9 cellular contexts compared by ENCODE assay signal in genomic region chr1:214445846-214446614, GRCh38.
A peak's percentile ranks its signal among the peaks of the same experiment; 100 is the strongest.
DNase-seq lines count a peak whose midpoint lies in the region; ATAC-seq, FAIRE-seq and TF ChIP-seq lines count a peak whose summit lies in the region.
"Had no signal": no experiment of that assay in that cellular context is flagged by ENCODE, and none has a peak within 500 bp of the region (broad histone marks: within the 10 kb centered on the region; RNA-seq: fewer than 3 reads in every experiment).

No MANE protein-coding gene starts in this region.

- peaks cover 72% of the 10 kb centered on the region for H3K4me1 Mint-ChIP-seq in activated T-helper 1 cell treated with anti-CD3 and anti-CD28 coated beads, Interleukin-12 subunit alpha, Interleukin-12 subunit beta, Interleukin-2, Interleukin-4 antibody, amounts not matched to agents 30 ng/mL and 10 ng/mL and 1 ng/mL, durations not matched to agents 14 hours and 24 hours and 36 hours (ENCODE audit: low read depth)

- H3K27me3 Mint-ChIP-seq in activated T-helper 1 cell treated with anti-CD3 and anti-CD28 coated beads, Interleukin-12 subunit alpha, Interleukin-12 subunit beta, Interleukin-2, Interleukin-4 antibody, amounts not matched to agents 30 ng/mL and 10 ng/mL and 1 ng/mL, durations not matched to agents 14 hours and 24 hours and 36 hours (ENCODE audit: insufficient read depth) = no peaks in the 10 kb centered on the region

- intact Hi-C loops in activated T-helper 1 cell treated with anti-CD3 and anti-CD28 coated beads, Interleukin-12 subunit alpha, Interleukin-12 subunit beta, Interleukin-2, Interleukin-4 antibody, amounts not matched to agents 30 ng/mL and 10 ng/mL and 1 ng/mL, durations not matched to agents 14 hours and 24 hours and 36 hours (cut with micrococcal nuclease) = loop anchor here (5.0 kb wide), 1 partner anchor 106 kb away; the partner anchor contains the start of gene PTPN14

- peaks cover 49% of the 10 kb centered on the region for H3K79me2 ChIP-seq in keratinocyte (ENCODE audit: control insufficient read depth, insufficient read depth, low read length)

- peaks cover 6% of the 10 kb centered on the region for H3K9me3 Mint-ChIP-seq in activated T-helper 1 cell treated with anti-CD3 and anti-CD28 coated beads, Interleukin-12 subunit alpha, Interleukin-12 subunit beta, Interleukin-2, Interleukin-4 antibody, amounts not matched to agents 30 ng/mL and 10 ng/mL and 1 ng/mL, durations not matched to agents 14 hours and 24 hours and 36 hours
- H3K9me3 Mint-ChIP-seq: activated naive CD4-positive, alpha-beta T cell treated with anti-CD3 and anti-CD28 coated beads, Interleukin-2, amount 50 U/mL, for 24 hours had no signal

- peak; percentile 43 for DNase-seq in AG08396 (ENCODE audit: low spot score)
- no peak for DNase-seq in activated T-helper 1 cell treated with anti-CD3 and anti-CD28 coated beads, Interleukin-12 subunit alpha, Interleukin-12 subunit beta, Interleukin-2, Interleukin-4 antibody, amounts not matched to agents 30 ng/mL and 10 ng/mL and 1 ng/mL, durations not matched to agents 14 hours and 24 hours and 36 hours (ENCODE audit: low spot score)
- no peak for DNase-seq in keratinocyte (ENCODE audit: low read depth, low spot score)
- DNase-seq in frontal cortex (ENCODE audit: low spot score in 2 of 2) = no peak
- DNase-seq in NCI-H146 treated with DMSO at 0.1 percent for 48 hours (lab: John Stamatoyannopoulos, UW; ENCODE audit: unreplicated experiment) = no peak
- no peak for DNase-seq in NCI-H1417 treated with DMSO at 0.1 percent for 48 hours (lab: John Stamatoyannopoulos, UW)

- H3K36me3 Mint-ChIP-seq in activated T-helper 1 cell treated with anti-CD3 and anti-CD28 coated beads, Interleukin-12 subunit alpha, Interleukin-12 subunit beta, Interleukin-2, Interleukin-4 antibody, amounts not matched to agents 30 ng/mL and 10 ng/mL and 1 ng/mL, durations not matched to agents 14 hours and 24 hours and 36 hours (ENCODE audit: low read depth) = peaks cover 18% of the 10 kb centered on the region
- H3K36me3 Mint-ChIP-seq: activated naive CD4-positive, alpha-beta T cell treated with anti-CD3 and anti-CD28 coated beads, Interleukin-2, amount 50 U/mL, for 24 hours had no signal

- H3K4me1 ChIP-seq in HUES48 (ENCODE audit: control insufficient read depth, insufficient read depth, low read length) (peaks cover 64% of the 10 kb centered on the region), keratinocyte (ENCODE audit: control insufficient read depth, extremely low read depth, insufficient read depth, low read length) (peaks cover 63% of the 10 kb centered on the region)

- peak overlapping the region; percentile 33; the same call in 1 of the 2 replicates for H3K9ac ChIP-seq in HUES48 (ENCODE audit: low read depth, low read length)
- peak overlapping the region; percentile 61 for H3K9ac ChIP-seq in keratinocyte (ENCODE audit: control insufficient read depth, extremely low read depth, insufficient read depth, low read length)

- 0 out of 2 replicates have a peak, but pooled peaks cover 3% of the 10 kb centered on the region for H3K36me3 ChIP-seq in HUES48 (ENCODE audit: control insufficient read depth, insufficient read depth, low read length)
- H3K36me3 ChIP-seq in keratinocyte (ENCODE audit: control insufficient read depth in 2 of 2, extremely low read depth in 1 of 2, insufficient read depth in 2 of 2, low read length in 2 of 2) = peaks cover 7% of the 10 kb centered on the region in 2 experiments

- FAIRE-seq in keratinocyte (lab: Jason Lieb, UNC) (peak; percentile 70), frontal cortex (lab: Jason Lieb, UNC) (no peak)

- H3K4me3 ChIP-seq in HUES48 (ENCODE audit: low read depth, low read length) (0 out of 2 replicates have a peak overlapping the region, but pooled peaks have one; percentile 4), keratinocyte (ENCODE audit: control insufficient read depth in 2 of 3, extremely low read depth in 1 of 3, insufficient read depth in 2 of 3, low read depth in 1 of 3, low read length in 3 of 3) (peak overlapping the region in 1 of 3 experiments; percentile 18)

- no peaks in the 10 kb centered on the region for H4K20me1 ChIP-seq in keratinocyte (ENCODE audit: control insufficient read depth, extremely low read depth, insufficient read depth, low read length)

- no peak for TF ChIP-seq CTCF in keratinocyte (optimal IDR thresholded peaks at IDR 0.05 in 1 of 3, IDR thresholded peaks at IDR 0.05 in 1 of 3, conservative IDR thresholded peaks at IDR 0.05 in 1 of 3; ENCODE audit: extremely low read depth in 1 of 3, insufficient read depth in 2 of 3, low read length in 3 of 3)

- H3K27ac ChIP-seq in HUES48 (ENCODE audit: low read depth, low read length) = peak overlapping the region; percentile 98
- H3K27ac ChIP-seq in keratinocyte (ENCODE audit: control insufficient read depth, insufficient read depth, low read length) = peak overlapping the region; percentile 95

- H3K27me3 ChIP-seq in HUES48 (ENCODE audit: control insufficient read depth, insufficient read depth, low read length) (no peaks in the 10 kb centered on the region), keratinocyte (ENCODE audit: control insufficient read depth, extremely low read depth, insufficient read depth, low read length) (no peaks in the 10 kb centered on the region)

- dilution Hi-C loops in keratinocyte (cut with MboI; ENCODE audit: extremely low pct_ligation_motif_present, low sequenced_read_pairs) = no loop called here

- peak overlapping the region; percentile 88 for H3K4me2 ChIP-seq in keratinocyte (ENCODE audit: control insufficient read depth, extremely low read depth, insufficient read depth, low read depth, low read length)

- peak overlapping the region; percentile 90 for H3K27ac Mint-ChIP-seq in activated T-helper 1 cell treated with anti-CD3 and anti-CD28 coated beads, Interleukin-12 subunit alpha, Interleukin-12 subunit beta, Interleukin-2, Interleukin-4 antibody, amounts not matched to agents 30 ng/mL and 10 ng/mL and 1 ng/mL, durations not matched to agents 14 hours and 24 hours and 36 hours
- H3K27ac Mint-ChIP-seq: activated naive CD4-positive, alpha-beta T cell treated with anti-CD3 and anti-CD28 coated beads, Interleukin-2, amount 50 U/mL, for 24 hours had no signal

- H3K9me3 ChIP-seq in HUES48 (ENCODE audit: control insufficient read depth, insufficient read depth, low read length) (no peaks in the 10 kb centered on the region), keratinocyte (ENCODE audit: control insufficient read depth, low read depth, low read length) (no peaks in the 10 kb centered on the region)

- H3K9me1 ChIP-seq in keratinocyte (ENCODE audit: control insufficient read depth, extremely low read depth, insufficient read depth, low read length) = no peaks in the 10 kb centered on the region

- H2AFZ ChIP-seq in keratinocyte (ENCODE audit: control insufficient read depth, low read length) = no peak overlapping the region

- no peak for ATAC-seq in GM19328 (IDR thresholded peaks at IDR 0.05; ENCODE audit: unreplicated experiment)

- no peak overlapping the region for H3K4me3 Mint-ChIP-seq in activated T-helper 1 cell treated with anti-CD3 and anti-CD28 coated beads, Interleukin-12 subunit alpha, Interleukin-12 subunit beta, Interleukin-2, Interleukin-4 antibody, amounts not matched to agents 30 ng/mL and 10 ng/mL and 1 ng/mL, durations not matched to agents 14 hours and 24 hours and 36 hours
- H3K4me3 Mint-ChIP-seq: activated naive CD4-positive, alpha-beta T cell treated with anti-CD3 and anti-CD28 coated beads, Interleukin-2, amount 50 U/mL, for 24 hours had no signal
